ENCODE assay signal across 18 cellular contexts in genomic region chr11:127804775-127805446, GRCh38.
"Had no signal": no experiment of that assay in that cellular context is flagged by ENCODE, and none has a peak within 500 bp of the region (broad histone marks: within the 10 kb centered on the region; RNA-seq: fewer than 3 reads in every experiment).

No MANE protein-coding gene starts in this region.

- H3K4me3 ChIP-seq: lung, smooth muscle cell, suprapubic skin had no signal

- H3K4me1 ChIP-seq: foreskin keratinocyte, suprapubic skin had no signal

- H3K9me3 Mint-ChIP-seq: activated T-helper 17 cell treated with anti-CD3 and anti-CD28 coated beads, Interleukin-2, amount 50 U/mL, for 72 hours; immature natural killer cell; naive thymus-derived CD8-positive, alpha-beta T cell; stimulated activated naive CD8-positive, alpha-beta T cell treated with anti-CD3 and anti-CD28 coated beads, Interleukin-15, Interleukin-2, amounts not matched to agents 100 ng/mL and 50 ng/mL, for 24 hours; type B pancreatic cell had no signal

- H3K27ac ChIP-seq: foreskin keratinocyte, suprapubic skin had no signal

- H3K4me1 Mint-ChIP-seq: activated T-helper 17 cell treated with anti-CD3 and anti-CD28 coated beads, Interleukin-2, amount 50 U/mL, for 72 hours; immature natural killer cell; naive thymus-derived CD8-positive, alpha-beta T cell had no signal

- H3K9me3 ChIP-seq: suprapubic skin had no signal

- ATAC-seq: activated T-helper 17 cell treated with anti-CD3 and anti-CD28 coated beads, Interleukin-2, amount 50 U/mL, for 72 hours; foreskin keratinocyte; naive thymus-derived CD8-positive, alpha-beta T cell; right cardiac atrium had no signal

- H3K27me3 Mint-ChIP-seq: type B pancreatic cell had no signal

- H3K27ac Mint-ChIP-seq: activated T-helper 17 cell treated with anti-CD3 and anti-CD28 coated beads, Interleukin-2, amount 50 U/mL, for 72 hours; immature natural killer cell; naive thymus-derived CD8-positive, alpha-beta T cell; progenitor cell of endocrine pancreas; stimulated activated naive CD8-positive, alpha-beta T cell treated with anti-CD3 and anti-CD28 coated beads, Interleukin-15, Interleukin-2, amounts not matched to agents 100 ng/mL and 50 ng/mL, for 24 hours; type B pancreatic cell had no signal

- DNase-seq: activated CD4-positive, CD25-positive, alpha-beta regulatory T cell treated with anti-CD3 and anti-CD28 coated beads, Interleukin-2, amount 50 U/mL, for 72 hours; activated naive CD4-positive, alpha-beta T cell treated with Interleukin-2 at 50 U/mL for 16 hours; anterior cingulate cortex; cerebellar nuclear complex; effector CD8-positive, alpha-beta T cell; foreskin keratinocyte; immature natural killer cell; naive thymus-derived CD8-positive, alpha-beta T cell; nucleus accumbens; right cardiac atrium; T1000 had no signal

- H3K4me3 Mint-ChIP-seq: activated T-helper 17 cell treated with anti-CD3 and anti-CD28 coated beads, Interleukin-2, amount 50 U/mL, for 72 hours; immature natural killer cell; naive thymus-derived CD8-positive, alpha-beta T cell; stimulated activated naive CD8-positive, alpha-beta T cell treated with anti-CD3 and anti-CD28 coated beads, Interleukin-15, Interleukin-2, amounts not matched to agents 100 ng/mL and 50 ng/mL, for 24 hours; type B pancreatic cell had no signal

- H3K36me3 ChIP-seq: suprapubic skin had no signal

- H3K27me3 ChIP-seq: foreskin keratinocyte, suprapubic skin had no signal

- H3K36me3 Mint-ChIP-seq: immature natural killer cell; naive thymus-derived CD8-positive, alpha-beta T cell; type B pancreatic cell had no signal
